In genomic region chr2:199977984-199978415, GRCh38 we compare ENCODE assay signal across 10 cellular contexts. TPM values are rescaled to one million over a fixed set of nuclear protein-coding genes. Genes with fewer than 3 reads are reported as not detected.
DNase-seq lines count a peak whose midpoint lies in the region; ATAC-seq and TF ChIP-seq lines count a peak whose summit lies in the region.
"Had no signal": no experiment of that assay in that cellular context is flagged by ENCODE, and none has a peak within 500 bp of the region (broad histone marks: within the 10 kb centered on the region; RNA-seq: fewer than 3 reads in every experiment).

No MANE protein-coding gene starts in this region.

- H3K27me3 Mint-ChIP-seq in T-helper 2 cell treated with Interferon-gamma antibody and Interleukin-4, amounts not matched to agents 5 μg/mL and 100 μg/mL, for 36 hours (ENCODE audit: low read depth) = peaks cover 2% of the 10 kb centered on the region

- peak; percentile 43 for DNase-seq in DMS53 (lab: John Stamatoyannopoulos, UW)
- DNase-seq in DMS53 treated with DMSO at 0.1 percent for 48 hours (lab: John Stamatoyannopoulos, UW; ENCODE audit: unreplicated experiment) = no peak
- DNase-seq in T-helper 2 cell treated with Interferon-gamma antibody and Interleukin-4, amounts not matched to agents 5 μg/mL and 100 μg/mL, for 36 hours (ENCODE audit: low spot score) = peak; percentile 72
- no peak for DNase-seq in NOMO-1 (lab: John Stamatoyannopoulos, UW; ENCODE audit: unreplicated experiment in 2 of 2)
- no peak for DNase-seq in tibial nerve (ENCODE audit: low spot score in 2 of 2)
- no peak for DNase-seq in activated gamma-delta T cell treated with Interleukin-2 at 50 U/mL for 16 hours

- H3K27ac Mint-ChIP-seq in T-helper 2 cell treated with Interferon-gamma antibody and Interleukin-4, amounts not matched to agents 5 μg/mL and 100 μg/mL, for 36 hours = no peak overlapping the region

- TF ChIP-seq POLR2A in tibial nerve (IDR thresholded peaks at IDR 0.05) = no peak

- peaks cover 20% of the 10 kb centered on the region for H3K4me1 Mint-ChIP-seq in T-helper 2 cell treated with Interferon-gamma antibody and Interleukin-4, amounts not matched to agents 5 μg/mL and 100 μg/mL, for 36 hours (ENCODE audit: low read depth)

- H3K9me3 Mint-ChIP-seq in T-helper 2 cell treated with Interferon-gamma antibody and Interleukin-4, amounts not matched to agents 5 μg/mL and 100 μg/mL, for 36 hours = no peaks in the 10 kb centered on the region
- H3K9me3 Mint-ChIP-seq: neural crest cell had no signal

- ATAC-seq in HG02884 (IDR thresholded peaks at IDR 0.05; ENCODE audit: unreplicated experiment) = peak; percentile 52

- H3K27ac ChIP-seq in liver (ENCODE audit: low read depth in 1 of 2, low read length in 2 of 2) (peak overlapping the region; percentile 50 to 51), tibial nerve (no peak overlapping the region)
- H3K27ac ChIP-seq: 22Rv1 had no signal

- H3K4me3 Mint-ChIP-seq in T-helper 2 cell treated with Interferon-gamma antibody and Interleukin-4, amounts not matched to agents 5 μg/mL and 100 μg/mL, for 36 hours = no peak overlapping the region
- H3K4me3 Mint-ChIP-seq: neural crest cell had no signal

- TF ChIP-seq CTCF in liver (IDR thresholded peaks at IDR 0.05; ENCODE audit: low read depth, low read length, missing input control) (no peak), tibial nerve (IDR thresholded peaks at IDR 0.05) (no peak)

- no peak for TF ChIP-seq EP300 in tibial nerve (IDR thresholded peaks at IDR 0.05)

- peaks cover 0 to 41% (median 37%) of the 10 kb centered on the region in 4 donors for H3K4me1 ChIP-seq in liver (ENCODE audit: control insufficient read depth in 4 of 4, insufficient read depth in 4 of 4, low read length in 3 of 4)
- H3K4me1 ChIP-seq in tibial nerve = peaks cover 0 to 17% (median 0%) of the 10 kb centered on the region in 4 donors

- H3K4me3 ChIP-seq in liver (ENCODE audit: low read depth in 1 of 3, low read length in 3 of 3) (no peak overlapping the region), tibial nerve (no peak overlapping the region)

- no peaks in the 10 kb centered on the region for H3K9me3 ChIP-seq in liver (ENCODE audit: control insufficient read depth in 4 of 4, low read length in 3 of 4)
- no peaks in the 10 kb centered on the region for H3K9me3 ChIP-seq in tibial nerve

- peak overlapping the region; percentile 30 to 36 for H3K9ac ChIP-seq in liver (ENCODE audit: low read depth in 1 of 2, low read length in 2 of 2)

- H3K36me3 ChIP-seq in liver (ENCODE audit: control insufficient read depth in 4 of 4, insufficient read depth in 3 of 4, low read depth in 1 of 4, low read length in 3 of 4) (no peaks in the 10 kb centered on the region), tibial nerve (peaks cover 0 to 16% (median 0%) of the 10 kb centered on the region in 3 donors)

- no peaks in the 10 kb centered on the region for H3K36me3 Mint-ChIP-seq in T-helper 2 cell treated with Interferon-gamma antibody and Interleukin-4, amounts not matched to agents 5 μg/mL and 100 μg/mL, for 36 hours (ENCODE audit: low read depth)

- H3K27me3 ChIP-seq in liver (ENCODE audit: control insufficient read depth in 4 of 4, insufficient read depth in 4 of 4, low read length in 3 of 4) = no peaks in the 10 kb centered on the region
- H3K27me3 ChIP-seq in tibial nerve = no peaks in the 10 kb centered on the region

- TF ChIP-seq RAD21 in liver (IDR thresholded peaks at IDR 0.05) = peak; percentile 38 to 46

TF ChIP-seq in liver, 16 proteins besides CTCF, POLR2A, EP300 and RAD21:
- TF ChIP-seq HNF4A (conservative IDR thresholded peaks at IDR 0.05) (peak; percentile 71 to 77), NR2F2 (IDR thresholded peaks at IDR 0.05) (no peak), FOXA1 (IDR thresholded peaks at IDR 0.05) (no peak), FOXA2 (IDR thresholded peaks at IDR 0.05) (no peak), YY1 (IDR thresholded peaks at IDR 0.05) (peak; percentile 25), REST (IDR thresholded peaks at IDR 0.05) (no peak), ZBTB33 (IDR thresholded peaks at IDR 0.05) (no peak), GABPA (IDR thresholded peaks at IDR 0.05 in 1 of 2, conservative IDR thresholded peaks at IDR 0.05 in 1 of 2) (no peak), ATF3 (IDR thresholded peaks at IDR 0.05) (peak; percentile 66), TAF1 (conservative IDR thresholded peaks at IDR 0.05) (no peak), HNF4G (IDR thresholded peaks at IDR 0.05) (peak; percentile 39), RXRA (IDR thresholded peaks at IDR 0.05) (peak; percentile 43 to 67), EGR1 (IDR thresholded peaks at IDR 0.05; ENCODE audit: low read depth in 2 of 2) (no peak), JUND (IDR thresholded peaks at IDR 0.05) (peak; percentile 87 to 90), SP1 (IDR thresholded peaks at IDR 0.05) (peak; percentile 41)
- TF ChIP-seq, protein P1, sequence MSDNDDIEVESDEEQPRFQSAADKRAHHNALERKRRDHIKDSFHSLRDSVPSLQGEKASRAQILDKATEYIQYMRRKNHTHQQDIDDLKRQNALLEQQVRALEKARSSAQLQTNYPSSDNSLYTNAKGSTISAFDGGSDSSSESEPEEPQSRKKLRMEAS (IDR thresholded peaks at IDR 0.05) = no peak
TF ChIP-seq in liver: peak in this region for 7.

RNA-seq across cellular contexts. Expression of gene MAIP1, which starts 22.6 kb away (rescaled TPM):
- total RNA-seq in liver = 10 to 100 TPM; 23.0 to 23.8 TPM
- polyA plus RNA-seq in liver = 10 to 100 TPM; 33.4 to 40.2 TPM
- 10 to 100 TPM in 2 of 4 donors, 1 to 10 TPM in 2; 9.0 to 16.3 (median 11.1) TPM for total RNA-seq in tibial nerve

RNA-seq across cellular contexts. Expression of gene TYW5, which starts 22.7 kb away (rescaled TPM):
- 1 to 10 TPM; 6.3 to 6.8 TPM for total RNA-seq in liver
- 1 to 10 TPM; 2.0 to 3.4 TPM for polyA plus RNA-seq in liver
- 10 to 100 TPM in 1 of 4 donors, 1 to 10 TPM in 3; 6.3 to 12.2 (median 6.9) TPM for total RNA-seq in tibial nerve

Comparison
In these comparisons a context has a peak if more than half of its experiments do, and no peak if none do; other contexts are left out.
1. DNase-seq: peak in DMS53 (single experiment) and T-helper 2 cell treated with Interferon-gamma antibody and Interleukin-4, amounts not matched to agents 5 μg/mL and 100 μg/mL, for 36 hours (single experiment); none in DMS53 treated with DMSO at 0.1 percent for 48 hours (single experiment), NOMO-1 (0 of 2), tibial nerve (0 of 2) and activated gamma-delta T cell treated with Interleukin-2 at 50 U/mL for 16 hours (single experiment).
2. H3K27ac ChIP-seq: peak in liver (2 of 2); none in tibial nerve (0 of 4).